Comparison of ENCODE assay signal across 32 cellular contexts in the genomic region with DNA sequence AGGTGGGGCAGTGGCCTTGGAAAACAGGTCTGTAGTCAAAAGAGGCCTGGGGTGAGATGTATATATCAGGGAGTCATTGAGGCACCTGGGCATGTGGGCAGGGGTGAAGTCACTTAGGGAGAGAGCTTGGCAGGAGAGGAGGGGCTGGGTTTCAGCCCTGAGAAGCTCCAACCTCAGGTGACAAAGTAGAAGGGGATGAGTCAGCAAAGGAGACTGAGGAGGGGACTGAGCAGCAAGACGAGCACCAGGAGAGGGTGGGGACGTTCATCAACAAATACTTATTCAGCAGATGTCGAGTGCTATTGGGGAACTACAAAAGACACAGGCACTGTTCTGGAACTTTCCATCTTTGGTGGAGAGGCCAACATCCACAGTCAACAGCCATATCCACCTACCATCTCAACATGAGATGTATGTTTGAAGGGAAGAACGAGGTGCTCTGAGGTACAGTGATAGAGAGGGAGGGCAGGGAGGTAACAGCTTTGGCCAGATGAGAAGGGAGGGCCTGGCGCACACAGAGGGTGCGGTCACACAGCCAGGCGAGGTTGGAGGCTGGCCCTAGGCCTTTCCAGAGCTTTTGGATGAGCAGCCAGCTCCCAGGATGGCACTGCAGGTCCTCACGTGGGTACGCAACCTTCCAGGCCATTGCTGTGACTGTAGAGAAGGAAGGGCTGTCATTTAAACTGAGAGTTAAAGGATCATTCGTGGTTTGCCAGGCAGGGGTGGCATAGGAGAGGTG. TPM values are rescaled to one million over a fixed set of nuclear protein-coding genes. Genes with fewer than 3 reads are reported as not detected.
"Had no signal": no experiment of that assay in that cellular context is flagged by ENCODE, and none has a peak within 500 bp of the region (broad histone marks: within the 10 kb centered on the region; RNA-seq: fewer than 3 reads in every experiment).

No MANE protein-coding gene starts in this region.

- H3K9me3 ChIP-seq: esophagus squamous epithelium, left ventricle myocardium inferior, neutrophil, stomach, thyroid gland had no signal

- H3K9me3 Mint-ChIP-seq: activated naive CD8-positive, alpha-beta T cell treated with anti-CD3 and anti-CD28 coated beads, Interleukin-2, amount 10 ng/mL, durations not matched to agents 7 days and 5 days; activated T-cell treated with anti-CD3 and anti-CD28 coated beads, Interleukin-2, amount 50 U/mL, for 72 hours; dendritic cell treated with granulocyte-macrophage colony-stimulating factor and Interleukin-4, amounts not matched to agents 40 ng/mL and 50 ng/mL, for 4 days; natural killer cell treated with Interleukin-12 subunit alpha and Interleukin-12 subunit beta and Interleukin-15 and Interleukin-18, amount 100 ng/mL, for 72 hours; stimulated activated naive B cell treated with anti-CD40 and anti-IgM and Interleukin-4, amounts not matched to agents 10 μg/mL and 1 μg/mL and 100 μg/mL, for 72 hours; T-helper 1 cell treated with Interleukin-12 subunit alpha and Interleukin-12 subunit beta and Interleukin-4 antibody, amounts not matched to agents 30 μg/mL and 1 μg/mL, for 36 hours had no signal

- H3K27me3 ChIP-seq: neutrophil, thyroid gland had no signal

- H3K4me3 ChIP-seq: esophagus squamous epithelium, left ventricle myocardium inferior, lung, skin epidermis, stomach, thyroid gland had no signal

- H3K4me1 ChIP-seq: esophagus squamous epithelium, left ventricle myocardium inferior, stomach, thyroid gland had no signal

- FAIRE-seq: islet of Langerhans, TTC549, urothelium cell line had no signal

- ATAC-seq: activated T-cell treated with anti-CD3 and anti-CD28 coated beads, Interleukin-2, amount 50 U/mL, for 72 hours; natural killer cell treated with Interleukin-12 subunit alpha and Interleukin-12 subunit beta and Interleukin-15 and Interleukin-18, amount 100 ng/mL, for 72 hours; sciatic nerve; stimulated activated naive B cell treated with anti-CD40 and anti-IgM and Interleukin-4, amounts not matched to agents 10 μg/mL and 1 μg/mL and 100 μg/mL, for 72 hours had no signal

- DNase-seq: activated CD4-positive, alpha-beta T cell treated with anti-CD3 and anti-CD28 coated beads for 4 hours; activated CD4-positive, alpha-beta T cell treated with anti-CD3 and anti-CD28 coated beads, Interleukin-2, amount 50 U/mL, for 4 hours; activated naive CD4-positive, alpha-beta T cell; activated naive CD8-positive, alpha-beta T cell treated with anti-CD3 and anti-CD28 coated beads, Interleukin-2, amount 10 ng/mL, durations not matched to agents 7 days and 5 days; activated T-cell treated with anti-CD3 and anti-CD28 coated beads for 4 hours; activated T-cell treated with anti-CD3 and anti-CD28 coated beads, Interleukin-2, amount 50 U/mL, for 72 hours; amygdala; central memory CD4-positive, alpha-beta T cell; esophagus squamous epithelium; foreskin melanocyte; left ventricle myocardium inferior; mesendoderm; stimulated activated CD4-positive, alpha-beta T cell treated with anti-CD3 and anti-CD28 coated beads, Interleukin-4, amount 100 ng/mL, for 24 hours; stimulated activated naive B cell treated with anti-CD40 and anti-IgM and Interleukin-4, amounts not matched to agents 10 μg/mL and 1 μg/mL and 100 μg/mL, for 72 hours; stomach; T-helper 9 cell; thyroid gland had no signal

- H3K27ac Mint-ChIP-seq: activated naive CD8-positive, alpha-beta T cell treated with anti-CD3 and anti-CD28 coated beads, Interleukin-2, amount 10 ng/mL, durations not matched to agents 7 days and 5 days; activated T-cell treated with anti-CD3 and anti-CD28 coated beads, Interleukin-2, amount 50 U/mL, for 72 hours; natural killer cell treated with Interleukin-12 subunit alpha and Interleukin-12 subunit beta and Interleukin-15 and Interleukin-18, amount 100 ng/mL, for 72 hours; stimulated activated naive B cell treated with anti-CD40 and anti-IgM and Interleukin-4, amounts not matched to agents 10 μg/mL and 1 μg/mL and 100 μg/mL, for 72 hours; T-helper 1 cell treated with Interleukin-12 subunit alpha and Interleukin-12 subunit beta and Interleukin-4 antibody, amounts not matched to agents 30 μg/mL and 1 μg/mL, for 36 hours had no signal

- H3K27ac ChIP-seq: epithelial cell of prostate, esophagus squamous epithelium, left ventricle myocardium inferior, neutrophil, skin epidermis, stomach, thyroid gland, VCaP had no signal

- H3K36me3 Mint-ChIP-seq: activated naive CD8-positive, alpha-beta T cell treated with anti-CD3 and anti-CD28 coated beads, Interleukin-2, amount 10 ng/mL, durations not matched to agents 7 days and 5 days; natural killer cell treated with Interleukin-12 subunit alpha and Interleukin-12 subunit beta and Interleukin-15 and Interleukin-18, amount 100 ng/mL, for 72 hours; stimulated activated naive B cell treated with anti-CD40 and anti-IgM and Interleukin-4, amounts not matched to agents 10 μg/mL and 1 μg/mL and 100 μg/mL, for 72 hours had no signal

- H3K36me3 ChIP-seq: esophagus squamous epithelium, left ventricle myocardium inferior, stomach, thyroid gland had no signal

- H3K4me3 Mint-ChIP-seq: activated naive CD8-positive, alpha-beta T cell treated with anti-CD3 and anti-CD28 coated beads, Interleukin-2, amount 10 ng/mL, durations not matched to agents 7 days and 5 days; activated T-cell treated with anti-CD3 and anti-CD28 coated beads, Interleukin-2, amount 50 U/mL, for 72 hours; dendritic cell treated with granulocyte-macrophage colony-stimulating factor and Interleukin-4, amounts not matched to agents 40 ng/mL and 50 ng/mL, for 4 days; natural killer cell treated with Interleukin-12 subunit alpha and Interleukin-12 subunit beta and Interleukin-15 and Interleukin-18, amount 100 ng/mL, for 72 hours; stimulated activated naive B cell treated with anti-CD40 and anti-IgM and Interleukin-4, amounts not matched to agents 10 μg/mL and 1 μg/mL and 100 μg/mL, for 72 hours; T-helper 1 cell treated with Interleukin-12 subunit alpha and Interleukin-12 subunit beta and Interleukin-4 antibody, amounts not matched to agents 30 μg/mL and 1 μg/mL, for 36 hours had no signal

RNA-seq across cellular contexts. Expression of a gene that starts 45.7 kb away (rescaled TPM):
- total RNA-seq: activated naive CD8-positive, alpha-beta T cell treated with anti-CD3 and anti-CD28 coated beads, Interleukin-2, amount 10 ng/mL, durations not matched to agents 7 days and 5 days; activated T-cell treated with anti-CD3 and anti-CD28 coated beads, Interleukin-2, amount 50 U/mL, for 72 hours; glomerular endothelial cell; natural killer cell treated with Interleukin-12 subunit alpha and Interleukin-12 subunit beta and Interleukin-15 and Interleukin-18, amount 100 ng/mL, for 72 hours; osteocyte; renal cortical epithelial cell had no signal

RNA-seq across cellular contexts. Expression of a gene that starts 48.7 kb away (rescaled TPM):
- total RNA-seq: activated naive CD8-positive, alpha-beta T cell treated with anti-CD3 and anti-CD28 coated beads, Interleukin-2, amount 10 ng/mL, durations not matched to agents 7 days and 5 days; activated T-cell treated with anti-CD3 and anti-CD28 coated beads, Interleukin-2, amount 50 U/mL, for 72 hours; glomerular endothelial cell; natural killer cell treated with Interleukin-12 subunit alpha and Interleukin-12 subunit beta and Interleukin-15 and Interleukin-18, amount 100 ng/mL, for 72 hours; osteocyte; renal cortical epithelial cell had no signal
